Comparison of ENCODE assay signal across 32 cellular contexts in the genomic region with DNA sequence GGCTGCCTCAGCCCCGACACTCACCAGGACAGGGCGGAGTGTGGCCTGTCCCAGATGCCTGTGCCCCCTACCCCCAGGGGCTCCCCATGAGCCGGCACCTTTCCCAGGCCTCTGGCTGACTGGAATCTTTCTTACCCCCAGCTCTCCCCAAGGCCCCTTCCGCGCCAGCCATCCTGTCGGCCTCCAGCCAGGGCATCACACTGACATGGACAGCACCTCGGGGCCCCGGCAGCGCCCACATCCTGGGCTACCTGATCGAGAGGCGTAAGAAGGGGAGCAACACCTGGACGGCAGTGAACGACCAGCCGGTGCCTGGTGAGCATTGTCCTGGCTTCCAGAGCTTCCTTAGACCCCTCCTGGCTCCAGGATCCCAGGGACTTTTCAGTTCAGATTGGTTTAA. TPM values are rescaled to one million over a fixed set of nuclear protein-coding genes. Genes with fewer than 3 reads are reported as not detected.
DNase-seq lines count a peak whose midpoint lies in the region; ATAC-seq, FAIRE-seq and TF ChIP-seq lines count a peak whose summit lies in the region.
"Had no signal": no experiment of that assay in that cellular context is flagged by ENCODE, and none has a peak within 500 bp of the region (broad histone marks: within the 10 kb centered on the region; RNA-seq: fewer than 3 reads in every experiment).

No MANE protein-coding gene starts in this region.

- no peak overlapping the region for H3K4me3 ChIP-seq in right lobe of liver
- H3K4me3 ChIP-seq in HepG2 (replicated peaks in 1 of 3; ENCODE audit: insufficient read depth in 1 of 3, low read depth in 2 of 3, low read length in 3 of 3), result no peak overlapping the region
- no peak overlapping the region for H3K4me3 ChIP-seq in neural progenitor cell
- H3K4me3 ChIP-seq: breast epithelium, lower lobe of right lung, MG63, smooth muscle cell, thoracic aorta, uterus had no signal

- no peaks in the 10 kb centered on the region for H3K9me3 Mint-ChIP-seq in endothelial cell (ENCODE audit: unreplicated experiment)
- no peaks in the 10 kb centered on the region for H3K9me3 Mint-ChIP-seq in neural progenitor cell
- H3K9me3 Mint-ChIP-seq in effector memory CD8-positive, alpha-beta T cell, result no peaks in the 10 kb centered on the region
- H3K9me3 Mint-ChIP-seq: activated naive CD8-positive, alpha-beta T cell treated with anti-CD3 and anti-CD28 coated beads for 36 hours; activated T-cell treated with anti-CD3 and anti-CD28 coated beads, Interleukin-2, amount 50 U/mL, for 72 hours; CD8-positive, alpha-beta memory T cell; natural killer cell; stimulated activated naive CD8-positive, alpha-beta T cell treated with anti-CD3 and anti-CD28 coated beads, Interleukin-15, Interleukin-2, amounts not matched to agents 100 ng/mL and 50 ng/mL, for 24 hours had no signal

- intact Hi-C loops in right lobe of liver (cut with DNase I) (no loop called here), HepG2 (cut with micrococcal nuclease; ENCODE audit: unreplicated experiment) (no loop called here)

- H3K36me3 Mint-ChIP-seq in endothelial cell (ENCODE audit: low read depth, unreplicated experiment) (no peaks in the 10 kb centered on the region), neural progenitor cell (no peaks in the 10 kb centered on the region)
- H3K36me3 Mint-ChIP-seq in effector memory CD8-positive, alpha-beta T cell (ENCODE audit: insufficient read depth), result no peaks in the 10 kb centered on the region
- H3K36me3 Mint-ChIP-seq: activated naive CD8-positive, alpha-beta T cell treated with anti-CD3 and anti-CD28 coated beads for 36 hours; CD8-positive, alpha-beta memory T cell; natural killer cell had no signal

- no peaks in the 10 kb centered on the region for H3K27me3 ChIP-seq in right lobe of liver
- H3K27me3 ChIP-seq in HepG2 (ENCODE audit: control insufficient read depth in 1 of 2, insufficient read depth in 2 of 2, low read length in 2 of 2), result peaks cover 0 to 35% of the 10 kb centered on the region in 2 experiments; a peak in 3 of 5 replicates
- H3K27me3 ChIP-seq in neural progenitor cell, result no peaks in the 10 kb centered on the region
- H3K27me3 ChIP-seq: BE2C, breast epithelium, MG63, uterus had no signal

- BruUV-seq in HepG2 (replicated peaks; lab: Mats Ljungman, UMichigan), result no TSS peak

- H3F3A ChIP-seq in neural progenitor cell (ENCODE audit: low read depth), result no peaks in the 10 kb centered on the region

- peaks cover 0 to 6% (median 2%) of the 10 kb centered on the region in 4 donors for H3K4me1 ChIP-seq in right lobe of liver
- H3K4me1 ChIP-seq in HepG2 (ENCODE audit: insufficient read depth, low read length), result peaks cover 30% of the 10 kb centered on the region
- H3K4me1 ChIP-seq in neural progenitor cell, result no peaks in the 10 kb centered on the region
- H3K4me1 ChIP-seq: BE2C, breast epithelium, lower lobe of right lung, uterus had no signal

- H4K20me1 ChIP-seq in HepG2 (ENCODE audit: insufficient read depth, low read length) (no peaks in the 10 kb centered on the region), neural progenitor cell (ENCODE audit: low read depth) (no peaks in the 10 kb centered on the region)

- TF ChIP-seq CTCF in right lobe of liver (IDR thresholded peaks at IDR 0.05), result no peak
- no peak for TF ChIP-seq CTCF in HepG2 (CRISPR knock-in tag; IDR thresholded peaks at IDR 0.05)
- no peak for TF ChIP-seq CTCF in endothelial cell (IDR thresholded peaks at IDR 0.05; ENCODE audit: unreplicated experiment)
- no peak for TF ChIP-seq CTCF in neural progenitor cell (IDR thresholded peaks at IDR 0.05)

- in situ Hi-C loops in HepG2 (cut with HindIII; ENCODE audit: extremely low pct_ligation_motif_present, low pct_unique_long_range_greater_than_20kb), result loop anchor here (5.0 kb wide), 1 partner anchor 70 kb away; no protein-coding TSS in a partner anchor

- H3K27ac Mint-ChIP-seq in endothelial cell (ENCODE audit: unreplicated experiment) (peak overlapping the region; percentile 37), neural progenitor cell (peak overlapping the region; percentile 16)
- no peak overlapping the region for H3K27ac Mint-ChIP-seq in effector memory CD8-positive, alpha-beta T cell
- H3K27ac Mint-ChIP-seq: activated naive CD8-positive, alpha-beta T cell treated with anti-CD3 and anti-CD28 coated beads for 36 hours; activated T-cell treated with anti-CD3 and anti-CD28 coated beads, Interleukin-2, amount 50 U/mL, for 72 hours; CD8-positive, alpha-beta memory T cell; natural killer cell; stimulated activated naive CD8-positive, alpha-beta T cell treated with anti-CD3 and anti-CD28 coated beads, Interleukin-15, Interleukin-2, amounts not matched to agents 100 ng/mL and 50 ng/mL, for 24 hours had no signal

- no peaks in the 10 kb centered on the region for H3K79me2 ChIP-seq in HepG2 (ENCODE audit: insufficient read depth, low read length)
- H3K79me2 ChIP-seq in neural progenitor cell (ENCODE audit: low read depth), result no peaks in the 10 kb centered on the region

- H3K27ac ChIP-seq in right lobe of liver (no peak overlapping the region), HepG2 (ENCODE audit: extremely low read length, insufficient read depth, low read length) (no peak overlapping the region), neural progenitor cell (no peak overlapping the region)
- H3K27ac ChIP-seq: breast epithelium, KMS-11, lower lobe of right lung, thoracic aorta, uterus had no signal

- POLR2A ChIA-PET in HepG2 (lab: Yijun Ruan, JAX), result no interaction called here

- H3K36me3 ChIP-seq in right lobe of liver (no peaks in the 10 kb centered on the region), HepG2 (replicated peaks in 1 of 2; ENCODE audit: control insufficient read depth in 1 of 2, insufficient read depth in 2 of 2, low read length in 2 of 2) (no peaks in the 10 kb centered on the region), neural progenitor cell (no peaks in the 10 kb centered on the region)
- H3K36me3 ChIP-seq: BE2C, breast epithelium, lower lobe of right lung, MG63, thoracic aorta, uterus had no signal

- WGBS in right lobe of liver (ENCODE audit: insufficient coverage, low coverage, low lambda C conversion rate, missing lambda C conversion rate), result 100% methylated on average over 2 of the region's 14 CpGs
- 46% methylated on average over 10 of the region's 14 CpGs for WGBS in HepG2 (ENCODE audit: low lambda C conversion rate)

- TF ChIP-seq EP300 in HepG2 (IDR thresholded peaks at IDR 0.05; ENCODE audit: low read depth in 2 of 2, low read length in 2 of 2) (no peak), HepG2 (CRISPR knock-in tag; IDR thresholded peaks at IDR 0.05; ENCODE audit: borderline replicate concordance) (no peak)

- H3K4me2 ChIP-seq in HepG2 (ENCODE audit: low read depth, low read length), result no peak overlapping the region
- H3K4me2 ChIP-seq in neural progenitor cell, result no peak overlapping the region
- H3K4me2 ChIP-seq: KMS-11, smooth muscle cell had no signal

- no peak for TF ChIP-seq RAD21 in HepG2 (CRISPR knock-in tag; IDR thresholded peaks at IDR 0.05)

- H3K9me3 ChIP-seq in right lobe of liver, result no peaks in the 10 kb centered on the region
- no peaks in the 10 kb centered on the region for H3K9me3 ChIP-seq in HepG2 (ENCODE audit: low read length)
- H3K9me3 ChIP-seq in neural progenitor cell (ENCODE audit: low read depth), result no peaks in the 10 kb centered on the region
- H3K9me3 ChIP-seq: BE2C, breast epithelium, lower lobe of right lung, MG63, thoracic aorta, uterus had no signal

- ATAC-seq in right lobe of liver (no peak), HepG2 (no peak), HG03045 (IDR thresholded peaks at IDR 0.05; ENCODE audit: unreplicated experiment) (no peak)
- ATAC-seq in effector memory CD8-positive, alpha-beta T cell (replicated peaks), result no peak
- ATAC-seq: activated T-cell treated with anti-CD3 and anti-CD28 coated beads, Interleukin-2, amount 50 U/mL, for 72 hours; lower lobe of right lung; natural killer cell had no signal

- TF ChIP-seq POLR2A in right lobe of liver (IDR thresholded peaks at IDR 0.05) (no peak), HepG2 (IDR thresholded peaks at IDR 0.05; ENCODE audit: insufficient read depth in 1 of 2, low read depth in 2 of 2, low read length in 2 of 2) (no peak)

- DNase-seq in right lobe of liver, result peak in 2 of 3 donors; percentile 35 to 50
- no peak for DNase-seq in HepG2 (ENCODE audit: low spot score)
- DNase-seq in endothelial cell (ENCODE audit: low spot score), result peak; percentile 2
- no peak for DNase-seq in neural progenitor cell (ENCODE audit: low spot score)
- no peak for DNase-seq in effector memory CD8-positive, alpha-beta T cell
- DNase-seq in DMS53 (lab: John Stamatoyannopoulos, UW), result no peak
- DNase-seq: activated CD4-positive, alpha-beta T cell treated with anti-CD3 and anti-CD28 coated beads for 48 hours; activated naive CD8-positive, alpha-beta T cell treated with anti-CD3 and anti-CD28 coated beads for 36 hours; activated T-cell treated with anti-CD3 and anti-CD28 coated beads, Interleukin-2, amount 50 U/mL, for 72 hours; anterior cingulate cortex; BE2C; CD8-positive, alpha-beta memory T cell; effector memory CD4-positive, alpha-beta T cell; lower lobe of right lung; MG63; natural killer cell; NCI-H1105; NCI-H187 treated with DMSO at 0.1 percent for 48 hours; NCI-H2171 treated with DMSO at 0.1 percent for 48 hours; NCI-H510A treated with DMSO at 0.1 percent for 48 hours; SIG-M5; SW 1271; T1000 had no signal

- H3K4me3 Mint-ChIP-seq in endothelial cell (ENCODE audit: unreplicated experiment) (no peak overlapping the region), neural progenitor cell (no peak overlapping the region)
- no peak overlapping the region for H3K4me3 Mint-ChIP-seq in effector memory CD8-positive, alpha-beta T cell
- H3K4me3 Mint-ChIP-seq: activated naive CD8-positive, alpha-beta T cell treated with anti-CD3 and anti-CD28 coated beads for 36 hours; activated T-cell treated with anti-CD3 and anti-CD28 coated beads, Interleukin-2, amount 50 U/mL, for 72 hours; CD8-positive, alpha-beta memory T cell; natural killer cell; stimulated activated naive CD8-positive, alpha-beta T cell treated with anti-CD3 and anti-CD28 coated beads, Interleukin-15, Interleukin-2, amounts not matched to agents 100 ng/mL and 50 ng/mL, for 24 hours had no signal

- CTCF ChIA-PET in HepG2 (lab: Yijun Ruan, JAX; ENCODE audit: low intra/inter-chr PET ratio, low total read pairs), result no interaction called here

- FAIRE-seq in HepG2 (lab: Jason Lieb, UNC), result no peak
- FAIRE-seq: H54, keratinocyte had no signal

- H3K4me1 Mint-ChIP-seq in endothelial cell (ENCODE audit: unreplicated experiment) (no peaks in the 10 kb centered on the region), neural progenitor cell (peaks cover 9% of the 10 kb centered on the region)
- H3K4me1 Mint-ChIP-seq in effector memory CD8-positive, alpha-beta T cell (ENCODE audit: low read depth in 2 of 2), result no peaks in the 10 kb centered on the region
- H3K4me1 Mint-ChIP-seq: activated naive CD8-positive, alpha-beta T cell treated with anti-CD3 and anti-CD28 coated beads for 36 hours; CD8-positive, alpha-beta memory T cell; natural killer cell had no signal

- H3K27me3 Mint-ChIP-seq in endothelial cell (ENCODE audit: unreplicated experiment) (peaks cover 8% of the 10 kb centered on the region), neural progenitor cell (ENCODE audit: insufficient read depth, low read depth) (peaks cover 3% of the 10 kb centered on the region)
- H3K27me3 Mint-ChIP-seq in effector memory CD8-positive, alpha-beta T cell, result peaks cover 3 to 10% of the 10 kb centered on the region in 2 donors

- H3K9ac ChIP-seq in HepG2 (ENCODE audit: insufficient read depth, low read depth, low read length) (no peak overlapping the region), neural progenitor cell (no peak overlapping the region)
- H3K9ac ChIP-seq: KMS-11 had no signal

- H2AFZ ChIP-seq in HepG2 (ENCODE audit: low read length), result no peak overlapping the region
- H2AFZ ChIP-seq in neural progenitor cell (replicated peaks), result no peak overlapping the region

RNA-seq across cellular contexts. Expression of a gene that starts 26.5 kb away (rescaled TPM):
- total RNA-seq in right lobe of liver (under 1 TPM in 3 of 6 experiments, not detected in 3; 0.02 to 0.18 (median 0.12) TPM), HepG2 (2016; rRNA removed; fragmentation: Illumina TruSeq; extraction: Trizol) (0.04 TPM in 1 of 2 replicates, not detected in the other), endothelial cell (ENCODE audit: unreplicated experiment) (not detected), neural progenitor cell (ENCODE audit: low replicate concordance) (0.15 TPM in 1 of 2 replicates, not detected in the other)
- not detected in 2 replicates for total RNA-seq in HepG2 (2016; cell fraction: cytosol; rRNA removed; fragmentation: Illumina TruSeq; extraction: Trizol; ENCODE audit: low read depth)
- 0.03 TPM in 1 of 2 replicates, not detected in the other for total RNA-seq in HepG2 (2016; cell fraction: insoluble cytoplasmic fraction; rRNA removed; fragmentation: Illumina TruSeq; extraction: Trizol)
- total RNA-seq in HepG2 (2016; cell fraction: membrane; rRNA removed; fragmentation: Illumina TruSeq; extraction: Trizol), result not detected in 2 replicates
- total RNA-seq in HepG2 (2016; cell fraction: nucleus; rRNA removed; fragmentation: Illumina TruSeq; extraction: Trizol), result 0.09 and 0.22 TPM in 2 replicates
- 0.05 and 0.22 TPM in 2 replicates for polyA plus RNA-seq in HepG2 (2011; rRNA removed)
- 0.01 TPM in 2 replicates for polyA plus RNA-seq in HepG2 (2011; cell fraction: cytosol; rRNA removed)
- 1.1 and 1.3 TPM in 2 replicates for polyA plus RNA-seq in HepG2 (2011; cell fraction: nucleus; rRNA removed)
- 0.05 and 0.20 TPM in 2 replicates for polyA plus RNA-seq in HepG2 (2012)
- not detected in 2 replicates for polyA plus RNA-seq in HepG2 (2016; cell fraction: cytosol; fragmentation: Illumina TruSeq; extraction: Trizol; ENCODE audit: low read depth)
- polyA plus RNA-seq in HepG2 (2016; cell fraction: insoluble cytoplasmic fraction; fragmentation: Illumina TruSeq; extraction: Trizol; ENCODE audit: low read depth), result 0.05 TPM in 1 of 2 replicates, not detected in the other
- not detected in 2 replicates for polyA plus RNA-seq in HepG2 (2016; cell fraction: membrane; fragmentation: Illumina TruSeq; extraction: Trizol; ENCODE audit: low read depth)
- polyA plus RNA-seq in HepG2 (2016; cell fraction: nucleus; fragmentation: Illumina TruSeq; extraction: Trizol; ENCODE audit: insufficient read depth, low read depth), result 1.1 and 1.3 TPM in 2 replicates
- not detected in 2 replicates for polyA minus RNA-seq in HepG2 (2011; rRNA and poly(A)+ RNA removed; ENCODE audit: low replicate concordance)
- 0.09 TPM in 1 of 2 replicates, not detected in the other for polyA minus RNA-seq in HepG2 (2011; cell fraction: cytosol; rRNA and poly(A)+ RNA removed)
- 0.12 and 0.13 TPM in 2 replicates for polyA minus RNA-seq in HepG2 (2011; cell fraction: nucleus; rRNA and poly(A)+ RNA removed)
- total RNA-seq: activated naive CD8-positive, alpha-beta T cell treated with anti-CD3 and anti-CD28 coated beads for 36 hours; CD8-positive, alpha-beta memory T cell; natural killer cell; smooth muscle cell; thoracic aorta had no signal
- polyA plus RNA-seq: CD8-positive, alpha-beta memory T cell; keratinocyte; smooth muscle cell had no signal

Comparison
In these comparisons a context has a peak if more than half of its experiments do, and no peak if none do; other contexts are left out.
1. DNase-seq: peak in right lobe of liver (2 of 3) and endothelial cell (single experiment); none in HepG2 (single experiment), neural progenitor cell (single experiment), effector memory CD8-positive, alpha-beta T cell (0 of 3) and DMS53 (single experiment).
2. H3K27ac Mint-ChIP-seq: peak in endothelial cell (single experiment) and neural progenitor cell (single experiment); none in effector memory CD8-positive, alpha-beta T cell (0 of 2).